In the genomic region with DNA sequence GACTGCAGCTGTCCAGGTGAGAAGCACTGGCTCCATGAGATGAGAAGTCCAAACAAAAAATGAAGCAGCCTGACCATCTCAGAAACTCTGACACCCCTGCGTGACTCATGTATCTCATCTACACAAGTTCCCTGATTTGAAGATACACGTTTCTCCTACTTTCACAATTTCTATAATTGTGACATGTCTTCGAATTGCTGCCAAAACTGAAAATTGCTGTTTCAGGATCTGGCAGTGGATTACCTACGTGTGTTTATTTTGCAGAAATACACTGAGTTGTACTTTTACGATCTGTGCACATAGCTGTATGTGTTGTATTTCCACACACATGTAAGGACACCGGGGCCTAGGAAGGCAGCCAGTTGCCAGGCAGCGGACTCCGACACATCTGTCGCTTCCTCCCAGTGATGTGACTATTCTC, we compare ENCODE assay signal across 2 cellular contexts.
TF ChIP-seq lines count a peak whose summit lies in the region.

No MANE protein-coding gene starts in this region.

TF ChIP-seq in liver, 16 proteins besides CTCF, POLR2A, EP300 and RAD21:
- no peak for TF ChIP-seq EGR1 (IDR thresholded peaks at IDR 0.05; ENCODE audit: low read depth in 2 of 2)
- peak; percentile 26 to 82 for TF ChIP-seq JUND (IDR thresholded peaks at IDR 0.05)
- peak; percentile 10 for TF ChIP-seq MAX (IDR thresholded peaks at IDR 0.05)
- TF ChIP-seq SP1 (IDR thresholded peaks at IDR 0.05): peak; percentile 45
- TF ChIP-seq FOXA2 (IDR thresholded peaks at IDR 0.05): peak; percentile 5
- TF ChIP-seq HNF4A (conservative IDR thresholded peaks at IDR 0.05): peak in 1 of 2 donors; percentile 35
- TF ChIP-seq FOXA1 (IDR thresholded peaks at IDR 0.05): no peak
- TF ChIP-seq ATF3 (IDR thresholded peaks at IDR 0.05): peak; percentile 36
- TF ChIP-seq RXRA (IDR thresholded peaks at IDR 0.05): peak; percentile 12 to 19

TF ChIP-seq in HepG2, 621 proteins besides CTCF, POLR2A, EP300 and RAD21:
- no peak for TF ChIP-seq PRDM10 (CRISPR knock-in tag; IDR thresholded peaks at IDR 0.05; ENCODE audit: low read depth)
- no peak for TF ChIP-seq ZNF629 (CRISPR knock-in tag; conservative IDR thresholded peaks at IDR 0.05)
- no peak for TF ChIP-seq ZNF205 (CRISPR knock-in tag; IDR thresholded peaks at IDR 0.05)
